In genomic region chr16:70467113-70467512, GRCh38 we compare ENCODE assay signal across 2 cellular contexts.
TF ChIP-seq lines count a peak whose summit lies in the region.

No MANE protein-coding gene starts in this region.

TF ChIP-seq in A549, 52 proteins besides CTCF, POLR2A, EP300 and RAD21:
- TF ChIP-seq EHF (CRISPR knock-in tag; IDR thresholded peaks at IDR 0.05) (no peak), CBX8 (IDR thresholded peaks at IDR 0.05) (no peak), USF2 (IDR thresholded peaks at IDR 0.05) (no peak), ATOH8 (CRISPR knock-in tag; IDR thresholded peaks at IDR 0.05; ENCODE audit: low read depth) (no peak), TFCP2L1 (CRISPR knock-in tag; IDR thresholded peaks at IDR 0.05) (no peak), HOXB13 (CRISPR knock-in tag; IDR thresholded peaks at IDR 0.05; ENCODE audit: low read depth) (no peak), GATA3 (IDR thresholded peaks at IDR 0.05; ENCODE audit: borderline replicate concordance) (no peak), MAZ (IDR thresholded peaks at IDR 0.05; ENCODE audit: borderline replicate concordance, low read depth, low read length) (no peak), SMC3 (IDR thresholded peaks at IDR 0.05) (no peak), KDM5A (IDR thresholded peaks at IDR 0.05) (no peak), MAFK (IDR thresholded peaks at IDR 0.05; ENCODE audit: partially characterized antibody) (no peak), CEBPB (IDR thresholded peaks at IDR 0.05) (no peak), RCOR1 (IDR thresholded peaks at IDR 0.05; ENCODE audit: low read depth, low read length) (no peak), TP53 (CRISPR knock-in tag; IDR thresholded peaks at IDR 0.05) (no peak), KDM1A (IDR thresholded peaks at IDR 0.05; ENCODE audit: low read depth) (no peak), NPAS2 (CRISPR knock-in tag; IDR thresholded peaks at IDR 0.05; ENCODE audit: borderline replicate concordance) (no peak), CHD2 (IDR thresholded peaks at IDR 0.05; ENCODE audit: low read length, partially characterized antibody) (no peak), RARB (CRISPR knock-in tag; IDR thresholded peaks at IDR 0.05) (no peak), POLR2AphosphoS2 (conservative IDR thresholded peaks at IDR 0.05; ENCODE audit: low read length) (no peak), PHF8 (IDR thresholded peaks at IDR 0.05; ENCODE audit: borderline replicate concordance, low read depth) (no peak)

TF ChIP-seq in IMR-90, 13 proteins besides CTCF, POLR2A, EP300 and RAD21:
- no peak for TF ChIP-seq FOS (IDR thresholded peaks at IDR 0.05; ENCODE audit: low read depth, low read length)
- no peak for TF ChIP-seq NFE2L2 (IDR thresholded peaks at IDR 0.05; ENCODE audit: low read depth, low read length)
- TF ChIP-seq CHD1 (IDR thresholded peaks at IDR 0.05; ENCODE audit: low read depth, low read length), result no peak
- no peak for TF ChIP-seq MAFK (IDR thresholded peaks at IDR 0.05; ENCODE audit: low read depth, low read length)
- TF ChIP-seq SMC3 (IDR thresholded peaks at IDR 0.05; ENCODE audit: low read depth, low read length), result no peak
- no peak for TF ChIP-seq BHLHE40 (IDR thresholded peaks at IDR 0.05; ENCODE audit: low read depth, low read length)
- TF ChIP-seq CEBPB (IDR thresholded peaks at IDR 0.05; ENCODE audit: low read depth, low read length), result no peak
- TF ChIP-seq ELK1 (IDR thresholded peaks at IDR 0.05; ENCODE audit: borderline replicate concordance, low read depth, low read length), result no peak
- TF ChIP-seq RCOR1 (IDR thresholded peaks at IDR 0.05; ENCODE audit: insufficient replicate concordance, low read length), result no peak
